ENCODE assay signal across 1 cellular context in the genomic region with DNA sequence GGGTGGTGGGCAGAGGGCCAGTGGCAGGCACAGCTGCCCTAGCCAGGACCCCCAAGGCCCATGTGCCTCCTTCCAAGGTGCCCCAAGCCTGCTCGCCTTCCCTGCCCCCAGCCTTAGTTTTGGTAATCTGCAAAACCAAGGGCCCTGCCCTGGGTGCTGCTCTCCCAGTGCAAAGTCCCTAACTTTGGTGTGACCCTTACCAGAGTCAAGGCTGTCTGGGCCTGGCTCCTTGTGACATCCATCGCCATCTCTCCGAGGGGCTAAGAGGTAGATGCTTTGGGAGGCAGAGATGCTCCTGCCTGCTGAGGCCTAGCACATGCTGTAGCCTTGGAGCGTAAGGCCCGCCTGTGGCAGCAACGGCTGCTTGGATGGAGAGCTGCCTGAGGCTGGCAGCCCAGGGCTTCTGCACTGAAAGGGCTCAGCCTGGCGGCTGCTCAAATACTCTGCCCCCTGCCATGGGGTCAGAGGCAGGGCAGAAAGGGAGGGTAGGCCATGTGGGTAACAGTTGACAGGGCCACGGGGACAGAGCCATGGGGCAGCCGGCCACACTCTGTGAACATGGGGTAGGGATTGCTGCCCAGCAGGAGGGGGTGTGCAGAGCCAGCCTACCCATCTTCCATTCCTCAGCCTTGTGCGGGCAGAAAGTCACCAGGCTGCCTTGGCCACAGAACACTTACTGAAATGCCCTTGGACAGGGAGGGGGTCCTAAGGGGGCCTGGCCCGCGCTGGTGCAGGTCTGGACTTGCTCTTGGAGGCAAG.
TF ChIP-seq lines count a peak whose summit lies in the region.

No MANE protein-coding gene starts in this region.

TF ChIP-seq in GM23338, 12 proteins besides CTCF, POLR2A, EP300 and RAD21 (continued from another document):
- TF ChIP-seq ZNF462 (CRISPR knock-in tag; IDR thresholded peaks at IDR 0.05): no peak
- no peak for TF ChIP-seq ETS1 (IDR thresholded peaks at IDR 0.05)
